ENCODE assay signal across 10 cellular contexts in genomic region chr17:79997004-79997673, GRCh38. TPM values are rescaled to one million over a fixed set of nuclear protein-coding genes. Genes with fewer than 3 reads are reported as not detected.
A peak's percentile ranks its signal among the peaks of the same experiment; 100 is the strongest.
DNase-seq lines count a peak whose midpoint lies in the region; ATAC-seq and TF ChIP-seq lines count a peak whose summit lies in the region.
"Had no signal": no experiment of that assay in that cellular context is flagged by ENCODE, and none has a peak within 500 bp of the region (broad histone marks: within the 10 kb centered on the region; RNA-seq: fewer than 3 reads in every experiment).

No MANE protein-coding gene starts in this region.

- H3K79me2 ChIP-seq in OCI-LY7 (ENCODE audit: insufficient read depth, low read depth, low read length) (no peaks in the 10 kb centered on the region), osteoblast (ENCODE audit: insufficient read depth, low read length) (no peaks in the 10 kb centered on the region)

- H3K9me3 ChIP-seq in CD4-positive, CD25-positive, alpha-beta regulatory T cell (ENCODE audit: control insufficient read depth in 2 of 2, low read length in 2 of 2): no peaks in the 10 kb centered on the region
- H3K9me3 ChIP-seq in OCI-LY7 (ENCODE audit: low read length) (no peaks in the 10 kb centered on the region), osteoblast (ENCODE audit: low read depth, low read length) (no peaks in the 10 kb centered on the region)

- no TSS peak for BruUV-seq in OCI-LY7 (replicated peaks; lab: Mats Ljungman, UMichigan)

- H3K4me2 ChIP-seq in OCI-LY7 (ENCODE audit: low read length): peak overlapping the region; percentile 44
- H3K4me2 ChIP-seq in osteoblast (ENCODE audit: insufficient read depth, low read length): no peak overlapping the region

- H3K4me1 Mint-ChIP-seq in CD4-positive, CD25-positive, alpha-beta regulatory T cell: peaks cover 13 to 61% (median 31%) of the 10 kb centered on the region in 4 donors
- H3K4me1 Mint-ChIP-seq in activated T-helper 17 cell treated with anti-CD3 and anti-CD28 coated beads, Interleukin-2, amount 50 U/mL, for 72 hours: peaks cover 19% of the 10 kb centered on the region

- H3K27ac ChIP-seq in CD4-positive, CD25-positive, alpha-beta regulatory T cell (ENCODE audit: insufficient read depth, low read length, poor library complexity, severe bottlenecking): peak overlapping the region; percentile 91
- H3K27ac ChIP-seq in OCI-LY7 (ENCODE audit: low read depth, low read length, poor library complexity, severe bottlenecking) (peak overlapping the region; percentile 0), osteoblast (ENCODE audit: low read depth, low read length) (no peak overlapping the region)

- ATAC-seq in CD4-positive, CD25-positive, alpha-beta regulatory T cell (ENCODE audit: low read depth in 2 of 2): peak; percentile 99 to 100
- ATAC-seq in activated T-helper 17 cell treated with anti-CD3 and anti-CD28 coated beads, Interleukin-2, amount 50 U/mL, for 72 hours (replicated peaks): peak; percentile 96
- ATAC-seq in SK-N-SH treated with all-trans-retinoic acid at 6 μM for 48 hours: no peak
- ATAC-seq in GM18867 (IDR thresholded peaks at IDR 0.05; ENCODE audit: unreplicated experiment): no peak
- ATAC-seq: K562 had no signal

- no peaks in the 10 kb centered on the region for H3K36me3 Mint-ChIP-seq in CD4-positive, CD25-positive, alpha-beta regulatory T cell
- no peaks in the 10 kb centered on the region for H3K36me3 Mint-ChIP-seq in activated T-helper 17 cell treated with anti-CD3 and anti-CD28 coated beads, Interleukin-2, amount 50 U/mL, for 72 hours (ENCODE audit: low read depth)

- peaks cover 31% of the 10 kb centered on the region for H3K4me1 ChIP-seq in CD4-positive, CD25-positive, alpha-beta regulatory T cell (ENCODE audit: control insufficient read depth, insufficient read depth, low read length, poor library complexity, severe bottlenecking)
- H3K4me1 ChIP-seq in OCI-LY7 (ENCODE audit: insufficient read depth, low read length, poor library complexity, severe bottlenecking): peaks cover 28% of the 10 kb centered on the region
- peaks cover 10% of the 10 kb centered on the region for H3K4me1 ChIP-seq in osteoblast (ENCODE audit: insufficient read depth, low read length)

- H3K27me3 ChIP-seq in CD4-positive, CD25-positive, alpha-beta regulatory T cell (ENCODE audit: control insufficient read depth, insufficient read depth, low read length): no peaks in the 10 kb centered on the region
- H3K27me3 ChIP-seq in osteoblast (ENCODE audit: insufficient read depth, low read length): no peaks in the 10 kb centered on the region

- H2AFZ ChIP-seq in OCI-LY7 (ENCODE audit: low read length) (peak overlapping the region; percentile 89), osteoblast (ENCODE audit: low read length) (no peak overlapping the region)

- POLR2A ChIA-PET in OCI-LY7 (lab: Charles Lee): interaction anchor here (0.5 kb wide), 1 partner anchor 210 kb away, joined by 3 read pairs; no protein-coding TSS in a partner anchor

- H3K27ac Mint-ChIP-seq in CD4-positive, CD25-positive, alpha-beta regulatory T cell: peak overlapping the region; percentile 87 to 97 (median 97)
- H3K27ac Mint-ChIP-seq in activated T-helper 17 cell treated with anti-CD3 and anti-CD28 coated beads, Interleukin-2, amount 50 U/mL, for 72 hours: peak overlapping the region; percentile 91

- H3K9me2 ChIP-seq in OCI-LY7 (ENCODE audit: insufficient read depth, low read length): no peaks in the 10 kb centered on the region

- no peak for TF ChIP-seq CTCF in OCI-LY7 (conservative IDR thresholded peaks at IDR 0.05; ENCODE audit: low read length)
- no peak for TF ChIP-seq CTCF in osteoblast (IDR thresholded peaks at IDR 0.05; ENCODE audit: extremely low read depth, low read depth, low read length)

- no peaks in the 10 kb centered on the region for H3K27me3 Mint-ChIP-seq in CD4-positive, CD25-positive, alpha-beta regulatory T cell
- H3K27me3 Mint-ChIP-seq in activated T-helper 17 cell treated with anti-CD3 and anti-CD28 coated beads, Interleukin-2, amount 50 U/mL, for 72 hours: no peaks in the 10 kb centered on the region

- CTCF ChIA-PET in OCI-LY7 (lab: Charles Lee; ENCODE audit: unreplicated experiment): interaction anchor here (0.5 kb wide), 1 partner anchor 159 kb away, joined by 8 read pairs; no protein-coding TSS in a partner anchor

- intact Hi-C loops in OCI-LY7 (cut with micrococcal nuclease; ENCODE audit: unreplicated experiment): no loop called here

- peak overlapping the region; percentile 84 to 94 (median 87) for H3K4me3 Mint-ChIP-seq in CD4-positive, CD25-positive, alpha-beta regulatory T cell
- H3K4me3 Mint-ChIP-seq in activated T-helper 17 cell treated with anti-CD3 and anti-CD28 coated beads, Interleukin-2, amount 50 U/mL, for 72 hours: peak overlapping the region; percentile 83

- H3K36me3 ChIP-seq in CD4-positive, CD25-positive, alpha-beta regulatory T cell (ENCODE audit: control insufficient read depth, insufficient read depth, low read length): no peaks in the 10 kb centered on the region
- no peaks in the 10 kb centered on the region for H3K36me3 ChIP-seq in OCI-LY7 (ENCODE audit: insufficient read depth, low read length)
- H3K36me3 ChIP-seq in osteoblast (ENCODE audit: insufficient read depth, low read length): no peaks in the 10 kb centered on the region

- peaks cover 0 to 5% (median 0%) of the 10 kb centered on the region in 7 donors for H3K9me3 Mint-ChIP-seq in CD4-positive, CD25-positive, alpha-beta regulatory T cell
- no peaks in the 10 kb centered on the region for H3K9me3 Mint-ChIP-seq in activated T-helper 17 cell treated with anti-CD3 and anti-CD28 coated beads, Interleukin-2, amount 50 U/mL, for 72 hours

- peak overlapping the region; percentile 77 for H3K4me3 ChIP-seq in CD4-positive, CD25-positive, alpha-beta regulatory T cell (ENCODE audit: low read depth, low read length)
- H3K4me3 ChIP-seq in OCI-LY7 (ENCODE audit: low read depth, low read length, poor library complexity, severe bottlenecking) (peak overlapping the region; percentile 0), osteoblast (ENCODE audit: insufficient read depth, low read length) (no peak overlapping the region)
- H3K4me3 ChIP-seq: K562 had no signal

- peak; percentile 52 to 97 (median 90) for DNase-seq in CD4-positive, CD25-positive, alpha-beta regulatory T cell
- peak; percentile 90 for DNase-seq in OCI-LY7 (ENCODE audit: low spot score)
- DNase-seq in osteoblast (ENCODE audit: insufficient read length, low spot score, missing footprints): peak; percentile 18
- no peak for DNase-seq in NCI-H526 treated with DMSO at 0.1 percent for 48 hours (lab: John Stamatoyannopoulos, UW)
- no peak for DNase-seq in inferior parietal cortex (ENCODE audit: extremely low spot score)
- DNase-seq: retina had no signal

- H4K20me1 ChIP-seq in OCI-LY7 (ENCODE audit: insufficient read depth, low read length): no peaks in the 10 kb centered on the region
- peaks cover 15% of the 10 kb centered on the region for H4K20me1 ChIP-seq in osteoblast (ENCODE audit: insufficient read depth, low read length)

TF ChIP-seq in SK-N-SH treated with all-trans-retinoic acid at 6 μM for 48 hours, 23 proteins besides CTCF, POLR2A, EP300 and RAD21 (continues in another document):
- no peak for TF ChIP-seq BACH2 (CRISPR knock-in tag; IDR thresholded peaks at IDR 0.05; ENCODE audit: borderline replicate concordance)
- TF ChIP-seq ESRRG (CRISPR knock-in tag; IDR thresholded peaks at IDR 0.05): no peak
- TF ChIP-seq RARB (CRISPR knock-in tag; IDR thresholded peaks at IDR 0.05): no peak
- no peak for TF ChIP-seq ZFP3 (CRISPR knock-in tag; IDR thresholded peaks at IDR 0.05)
- no peak for TF ChIP-seq GLIS3 (CRISPR knock-in tag; IDR thresholded peaks at IDR 0.05)
- TF ChIP-seq ARNTL (CRISPR knock-in tag; IDR thresholded peaks at IDR 0.05; ENCODE audit: borderline replicate concordance, low read depth): no peak
- no peak for TF ChIP-seq POU6F1 (CRISPR knock-in tag; IDR thresholded peaks at IDR 0.05; ENCODE audit: borderline replicate concordance, low read depth)
- no peak for TF ChIP-seq PPARA (CRISPR knock-in tag; IDR thresholded peaks at IDR 0.05; ENCODE audit: borderline replicate concordance)
- no peak for TF ChIP-seq ISL1 (CRISPR knock-in tag; IDR thresholded peaks at IDR 0.05)

RNA-seq across cellular contexts. Expression of gene TBC1D16, which starts 38.5 kb away (rescaled TPM):
- 0.72 TPM for total RNA-seq in CD4-positive, CD25-positive, alpha-beta regulatory T cell
- polyA plus RNA-seq in CD4-positive, CD25-positive, alpha-beta regulatory T cell: under 1 TPM; 0.06 to 0.27 (median 0.12) TPM
- total RNA-seq in OCI-LY7 (2014; rRNA removed; shearing (Covaris generic)): 0.38 and 0.41 TPM in 2 replicates
- total RNA-seq in OCI-LY7 (2022): 0.63 and 0.74 TPM in 2 replicates
- total RNA-seq in activated T-helper 17 cell treated with anti-CD3 and anti-CD28 coated beads, Interleukin-2, amount 50 U/mL, for 72 hours: 1 to 10 TPM; 1.6 to 1.8 TPM
- total RNA-seq in osteoblast: 63.1 and 68.8 TPM in 2 replicates

RNA-seq across cellular contexts. Expression of gene CCDC40, which starts 39.3 kb away (rescaled TPM):
- 0.32 TPM for total RNA-seq in CD4-positive, CD25-positive, alpha-beta regulatory T cell
- polyA plus RNA-seq in CD4-positive, CD25-positive, alpha-beta regulatory T cell: not detected
- not detected in 2 replicates for total RNA-seq in OCI-LY7 (2014; rRNA removed; shearing (Covaris generic))
- total RNA-seq in OCI-LY7 (2022) (not detected in 2 replicates), osteoblast (8.3 and 11.8 TPM in 2 replicates)
- total RNA-seq in activated T-helper 17 cell treated with anti-CD3 and anti-CD28 coated beads, Interleukin-2, amount 50 U/mL, for 72 hours: under 1 TPM in 1 of 2 donors, not detected in 1; 0.69 TPM

Comparison
In these comparisons a context has a peak if more than half of its experiments do, and no peak if none do; other contexts are left out.
1. ATAC-seq: peak in CD4-positive, CD25-positive, alpha-beta regulatory T cell (2 of 2) and activated T-helper 17 cell treated with anti-CD3 and anti-CD28 coated beads, Interleukin-2, amount 50 U/mL, for 72 hours (single experiment); none in SK-N-SH treated with all-trans-retinoic acid at 6 μM for 48 hours (single experiment) and GM18867 (single experiment).
2. DNase-seq: peak in CD4-positive, CD25-positive, alpha-beta regulatory T cell (3 of 3), OCI-LY7 (single experiment) and osteoblast (single experiment); none in NCI-H526 treated with DMSO at 0.1 percent for 48 hours (single experiment) and inferior parietal cortex (single experiment).
3. RNA of gene TBC1D16, which starts 38.5 kb away (total RNA-seq): 63.1 to 68.8 TPM in osteoblast; 1.6 to 1.8 TPM in activated T-helper 17 cell treated with anti-CD3 and anti-CD28 coated beads, Interleukin-2, amount 50 U/mL, for 72 hours, 0.38 to 0.74 TPM in OCI-LY7 and 0.72 TPM in CD4-positive, CD25-positive, alpha-beta regulatory T cell (single experiment); every median in the first group is over 10 times any median in the second.